Comparison of ENCODE assay signal across 9 cellular contexts in genomic region chr6:24720131-24720603, GRCh38. TPM values are rescaled to one million over a fixed set of nuclear protein-coding genes. Genes with fewer than 3 reads are reported as not detected.
DNase-seq lines count a peak whose midpoint lies in the region; ATAC-seq, FAIRE-seq and TF ChIP-seq lines count a peak whose summit lies in the region.
"Had no signal": no experiment of that assay in that cellular context is flagged by ENCODE, and none has a peak within 500 bp of the region (broad histone marks: within the 10 kb centered on the region; RNA-seq: fewer than 3 reads in every experiment).

No MANE protein-coding gene starts in this region.

- peaks cover 25% of the 10 kb centered on the region for H3K36me3 ChIP-seq in iPS-18a (ENCODE audit: control insufficient read depth, low read depth, low read length)
- H3K36me3 ChIP-seq in small intestine (ENCODE audit: control insufficient read depth in 2 of 2, insufficient read depth in 2 of 2, low read length in 2 of 2), result peaks cover 0 to 3% of the 10 kb centered on the region in 2 donors

- no peaks in the 10 kb centered on the region for H3K27me3 ChIP-seq in HL-60 (ENCODE audit: insufficient read depth, poor library complexity, severe bottlenecking)
- H3K27me3 ChIP-seq in iPS-18a (ENCODE audit: control insufficient read depth, insufficient read depth, low read length), result no peaks in the 10 kb centered on the region
- no peaks in the 10 kb centered on the region for H3K27me3 ChIP-seq in small intestine (ENCODE audit: control insufficient read depth in 2 of 2, insufficient read depth in 2 of 2, low read length in 2 of 2)

- peaks cover 15% of the 10 kb centered on the region for H3K4me1 ChIP-seq in iPS-18a (ENCODE audit: control insufficient read depth, low read depth, low read length)
- H3K4me1 ChIP-seq in small intestine (ENCODE audit: control insufficient read depth in 2 of 2, insufficient read depth in 1 of 2, low read depth in 1 of 2, low read length in 1 of 2), result no peaks in the 10 kb centered on the region

- H3K9ac ChIP-seq in iPS-18a (ENCODE audit: low read length), result peak overlapping the region; percentile 99

- H3K9me3 ChIP-seq in iPS-18a (ENCODE audit: control insufficient read depth, low read depth, low read length) (no peaks in the 10 kb centered on the region), small intestine (ENCODE audit: control insufficient read depth, low read depth) (no peaks in the 10 kb centered on the region)

- peak; percentile 69 for DNase-seq in ELR (ENCODE audit: low read depth)
- DNase-seq in HL-60 (ENCODE audit: low read depth in 1 of 2, low spot score in 1 of 2), result peak in 1 of 2 experiments; percentile 57
- peak; percentile 69 for DNase-seq in T-helper 9 cell
- DNase-seq in astrocyte of the hippocampus (ENCODE audit: low read depth, low spot score), result peak; percentile 80
- peak; percentile 57 for DNase-seq in small intestine
- no peak for DNase-seq in D721Med (ENCODE audit: insufficient read length, low spot score)

- no peak for ATAC-seq in GM21576 (IDR thresholded peaks at IDR 0.05; ENCODE audit: unreplicated experiment)

- H3K27ac ChIP-seq in HL-60 (replicated peaks) (peak overlapping the region; percentile 96), iPS-18a (ENCODE audit: low read length) (peak overlapping the region; percentile 98), small intestine (ENCODE audit: low read depth in 1 of 2, low read length in 1 of 2) (peak overlapping the region; percentile 97 to 100)

- peak overlapping the region; percentile 83 for H3K4me3 ChIP-seq in HL-60 (replicated peaks; ENCODE audit: insufficient read depth, low read length)
- H3K4me3 ChIP-seq in iPS-18a (ENCODE audit: low read length), result peak overlapping the region; percentile 98
- H3K4me3 ChIP-seq in small intestine (ENCODE audit: low read depth in 1 of 2, low read length in 2 of 2), result peak overlapping the region; percentile 78 to 98

- 0% methylated on average over 33 to 39 of the region's 39 CpGs for WGBS in small intestine, 3 donors

- FAIRE-seq in small intestine (lab: Jason Lieb, UNC) (no peak), D721Med (lab: Jason Lieb, UNC) (no peak)
- FAIRE-seq: frontal cortex had no signal

- TF ChIP-seq CTCF in HL-60 (IDR thresholded peaks at IDR 0.05; ENCODE audit: insufficient read depth, low read length), result no peak
- no peak for TF ChIP-seq CTCF in D721Med (IDR thresholded peaks at IDR 0.05; ENCODE audit: insufficient read depth, missing control alignments)

RNA-seq across cellular contexts. Expression of gene C6orf62, which starts 1.2 kb away (rescaled TPM):
- polyA plus RNA-seq in small intestine, result 10 to 100 TPM; 34.3 to 53.1 (median 45.8) TPM

RNA-seq across cellular contexts. Expression of gene ACOT13, which starts 53.3 kb away (rescaled TPM):
- polyA plus RNA-seq in small intestine, result 10 to 100 TPM; 10.5 to 18.1 (median 14.3) TPM

RNA-seq across cellular contexts. Expression of gene TDP2, which starts 53.5 kb away (rescaled TPM):
- polyA plus RNA-seq in small intestine, result 100 to 1,000 TPM in 2 of 3 donors, 10 to 100 TPM in 1; 76.2 to 419 (median 213) TPM

RNA-seq across cellular contexts. Expression of gene GMNN, which starts 54.6 kb away (rescaled TPM):
- 10 to 100 TPM; 20.8 to 34.6 (median 33.1) TPM for polyA plus RNA-seq in small intestine
